ENCODE assay signal across 13 cellular contexts in genomic region chr1:232597721-232598120, GRCh38. TPM values are rescaled to one million over a fixed set of nuclear protein-coding genes. Genes with fewer than 3 reads are reported as not detected.
DNase-seq lines count a peak whose midpoint lies in the region; ATAC-seq, FAIRE-seq and TF ChIP-seq lines count a peak whose summit lies in the region.
"Had no signal": no experiment of that assay in that cellular context is flagged by ENCODE, and none has a peak within 500 bp of the region (broad histone marks: within the 10 kb centered on the region; RNA-seq: fewer than 3 reads in every experiment).

No MANE protein-coding gene starts in this region.

- no peak overlapping the region for H3K9ac ChIP-seq in SK-N-SH
- no peak overlapping the region for H3K9ac ChIP-seq in smooth muscle cell (ENCODE audit: low read depth)
- H3K9ac ChIP-seq: neural progenitor cell had no signal

- H3K27me3 ChIP-seq in SK-N-SH (ENCODE audit: insufficient read depth) (no peaks in the 10 kb centered on the region), smooth muscle cell (ENCODE audit: low read depth) (no peaks in the 10 kb centered on the region)
- H3K27me3 ChIP-seq: neural progenitor cell had no signal

- H3K4me2 ChIP-seq in SK-N-SH (no peak overlapping the region), smooth muscle cell (no peak overlapping the region)
- H3K4me2 ChIP-seq: neural progenitor cell had no signal

- H3K9me3 ChIP-seq in SK-N-SH (no peaks in the 10 kb centered on the region), smooth muscle cell (replicated peaks; ENCODE audit: low read depth) (no peaks in the 10 kb centered on the region)

- no peak for TF ChIP-seq RAD21 in SK-N-SH (IDR thresholded peaks at IDR 0.05; ENCODE audit: low read length)

- no peak for TF ChIP-seq CTCF in VCaP (conservative IDR thresholded peaks at IDR 0.05)
- no peak for TF ChIP-seq CTCF in SK-N-SH (IDR thresholded peaks at IDR 0.05)
- no peak for TF ChIP-seq CTCF in smooth muscle cell (IDR thresholded peaks at IDR 0.05; ENCODE audit: borderline replicate concordance, insufficient read depth, poor library complexity, severe bottlenecking)

- no peak for TF ChIP-seq EP300 in SK-N-SH (IDR thresholded peaks at IDR 0.05; ENCODE audit: borderline replicate concordance in 1 of 2, low read depth in 1 of 2, low read length in 1 of 2)

- TF ChIP-seq POLR2A in GM12891 (IDR thresholded peaks at IDR 0.05; ENCODE audit: low read depth, low read length), result no peak

- H4K20me1 ChIP-seq in SK-N-SH (ENCODE audit: insufficient read depth) (no peaks in the 10 kb centered on the region), smooth muscle cell (ENCODE audit: low read depth) (peaks cover 37% of the 10 kb centered on the region)

- no peaks in the 10 kb centered on the region for H3K79me2 ChIP-seq in SK-N-SH (ENCODE audit: insufficient read depth)
- H3K79me2 ChIP-seq in smooth muscle cell (ENCODE audit: low read depth), result peaks cover 96% of the 10 kb centered on the region

- WGBS in SK-N-SH (ENCODE audit: low lambda C conversion rate), result 100% methylated on average over 2 of the region's 2 CpGs
- 97% methylated on average over 2 of the region's 2 CpGs for WGBS in smooth muscle cell (ENCODE audit: low lambda C conversion rate)

- H2AFZ ChIP-seq in SK-N-SH (ENCODE audit: low read depth), result no peak overlapping the region
- H2AFZ ChIP-seq in smooth muscle cell (ENCODE audit: low read depth), result no peak overlapping the region
- H2AFZ ChIP-seq: neural progenitor cell had no signal

- H3K4me3 ChIP-seq in SK-N-SH (ENCODE audit: low read depth in 2 of 2, low read length in 1 of 2) (no peak overlapping the region), smooth muscle cell (no peak overlapping the region)
- H3K4me3 ChIP-seq: neural progenitor cell had no signal

- FAIRE-seq in GM12891 (lab: Jason Lieb, UNC), result peak; percentile 33

- H3K27ac ChIP-seq in VCaP (peak overlapping the region; percentile 23; the same call in 1 of the 2 replicates), SK-N-SH (ENCODE audit: low read depth in 2 of 2, low read length in 1 of 2) (no peak overlapping the region), smooth muscle cell (ENCODE audit: low read depth) (no peak overlapping the region)
- H3K27ac ChIP-seq: C4-2B, neural progenitor cell had no signal

- H3K36me3 ChIP-seq in SK-N-SH (replicated peaks in 1 of 2; ENCODE audit: control insufficient read depth in 1 of 2, insufficient read depth in 2 of 2, low read length in 1 of 2), result no peaks in the 10 kb centered on the region
- H3K36me3 ChIP-seq in smooth muscle cell (ENCODE audit: low read depth), result no peaks in the 10 kb centered on the region
- H3K36me3 ChIP-seq: neural progenitor cell had no signal

- H3K4me1 ChIP-seq in SK-N-SH (ENCODE audit: control insufficient read depth in 1 of 2, insufficient read depth in 2 of 2, low read depth in 1 of 2, low read length in 1 of 2) (peaks cover 4 to 30% of the 10 kb centered on the region in 2 experiments; a peak in 3 of 4 replicates), smooth muscle cell (ENCODE audit: low read depth) (peaks cover 36% of the 10 kb centered on the region)

- CTCF ChIA-PET in SK-N-SH (lab: Yijun Ruan, JAX), result interaction anchor here (0.8 kb wide), 1 partner anchor 12 kb away, joined by 4 read pairs; no protein-coding TSS in a partner anchor

- DNase-seq in GM12891 (ENCODE audit: insufficient read length, low spot score) (no peak), SK-N-SH (no peak), HuH-7.5 (ENCODE audit: low spot score) (no peak), smooth muscle cell (lab: John Stamatoyannopoulos, UW; ENCODE audit: unreplicated experiment) (no peak)
- DNase-seq: NCI-H1092 treated with DMSO at 0.1 percent for 48 hours; stimulated activated CD4-positive, alpha-beta T cell treated with anti-CD3 and anti-CD28 coated beads, Interleukin-2, amount 100 ng/mL, for 24 hours; substantia nigra had no signal

- H3F3A ChIP-seq in SK-N-SH (replicated peaks; ENCODE audit: insufficient read depth), result no peaks in the 10 kb centered on the region
- H3F3A ChIP-seq in smooth muscle cell (ENCODE audit: low read depth), result peaks cover 9% of the 10 kb centered on the region

- H3K9me2 ChIP-seq in SK-N-SH, result no peaks in the 10 kb centered on the region

- POLR2A ChIA-PET in SK-N-SH (lab: Yijun Ruan, JAX), result no interaction called here

- ATAC-seq in GM19452 (IDR thresholded peaks at IDR 0.05; ENCODE audit: unreplicated experiment) (peak; percentile 44), HG02943 (IDR thresholded peaks at IDR 0.05; ENCODE audit: low read depth, unreplicated experiment) (peak; percentile 40), HG03378 (IDR thresholded peaks at IDR 0.05; ENCODE audit: unreplicated experiment) (no peak)

TF ChIP-seq in GM12891, 5 proteins besides CTCF, POLR2A, EP300 and RAD21:
- TF ChIP-seq POLR2AphosphoS5 (IDR thresholded peaks at IDR 0.05; ENCODE audit: low read depth, low read length) (no peak), SPI1 (IDR thresholded peaks at IDR 0.05; ENCODE audit: low read depth, low read length) (no peak), POU2F2 (IDR thresholded peaks at IDR 0.05; ENCODE audit: low read depth, low read length) (no peak), PAX5 (IDR thresholded peaks at IDR 0.05; ENCODE audit: insufficient read depth, low read length, severe bottlenecking) (no peak), TAF1 (IDR thresholded peaks at IDR 0.05; ENCODE audit: low read depth, low read length) (no peak)

TF ChIP-seq in SK-N-SH, 30 proteins besides CTCF, POLR2A, EP300 and RAD21 (continues in another document):
- TF ChIP-seq USF1 (IDR thresholded peaks at IDR 0.05; ENCODE audit: borderline replicate concordance, low read depth) (no peak), NRF1 (IDR thresholded peaks at IDR 0.05; ENCODE audit: low read depth, low read length) (no peak), GABPA (IDR thresholded peaks at IDR 0.05; ENCODE audit: low read depth) (no peak), SMC3 (IDR thresholded peaks at IDR 0.05; ENCODE audit: low read depth, low read length) (no peak), GATA2 (CRISPR knock-in tag; IDR thresholded peaks at IDR 0.05) (no peak), FOXJ3 (CRISPR knock-in tag; IDR thresholded peaks at IDR 0.05) (no peak), REST (IDR thresholded peaks at IDR 0.05; ENCODE audit: low read depth, low read length) (no peak), EZH2phosphoT487 (IDR thresholded peaks at IDR 0.05; ENCODE audit: borderline replicate concordance, low read depth) (no peak), IRF3 (IDR thresholded peaks at IDR 0.05; ENCODE audit: low read depth, low read length) (no peak)

RNA-seq across cellular contexts. Expression of gene SIPA1L2, which starts 32.2 kb away (rescaled TPM):
- 0.01 TPM for polyA plus RNA-seq in GM12891 (2012; ENCODE audit: low read depth, missing spikeins)
- polyA plus RNA-seq in SK-N-SH (2012; rRNA removed) (0.48 and 0.55 TPM in 2 replicates), smooth muscle cell (14.9 and 18.9 TPM in 2 replicates)
- polyA plus RNA-seq in SK-N-SH (2012; cell fraction: cytosol; rRNA removed), result 0.57 and 0.69 TPM in 2 replicates
- 1.0 and 1.3 TPM in 2 replicates for polyA plus RNA-seq in SK-N-SH (2012; cell fraction: nucleus; rRNA removed)
- 37.0 and 37.2 TPM in 2 replicates for total RNA-seq in smooth muscle cell
